In the genomic region with DNA sequence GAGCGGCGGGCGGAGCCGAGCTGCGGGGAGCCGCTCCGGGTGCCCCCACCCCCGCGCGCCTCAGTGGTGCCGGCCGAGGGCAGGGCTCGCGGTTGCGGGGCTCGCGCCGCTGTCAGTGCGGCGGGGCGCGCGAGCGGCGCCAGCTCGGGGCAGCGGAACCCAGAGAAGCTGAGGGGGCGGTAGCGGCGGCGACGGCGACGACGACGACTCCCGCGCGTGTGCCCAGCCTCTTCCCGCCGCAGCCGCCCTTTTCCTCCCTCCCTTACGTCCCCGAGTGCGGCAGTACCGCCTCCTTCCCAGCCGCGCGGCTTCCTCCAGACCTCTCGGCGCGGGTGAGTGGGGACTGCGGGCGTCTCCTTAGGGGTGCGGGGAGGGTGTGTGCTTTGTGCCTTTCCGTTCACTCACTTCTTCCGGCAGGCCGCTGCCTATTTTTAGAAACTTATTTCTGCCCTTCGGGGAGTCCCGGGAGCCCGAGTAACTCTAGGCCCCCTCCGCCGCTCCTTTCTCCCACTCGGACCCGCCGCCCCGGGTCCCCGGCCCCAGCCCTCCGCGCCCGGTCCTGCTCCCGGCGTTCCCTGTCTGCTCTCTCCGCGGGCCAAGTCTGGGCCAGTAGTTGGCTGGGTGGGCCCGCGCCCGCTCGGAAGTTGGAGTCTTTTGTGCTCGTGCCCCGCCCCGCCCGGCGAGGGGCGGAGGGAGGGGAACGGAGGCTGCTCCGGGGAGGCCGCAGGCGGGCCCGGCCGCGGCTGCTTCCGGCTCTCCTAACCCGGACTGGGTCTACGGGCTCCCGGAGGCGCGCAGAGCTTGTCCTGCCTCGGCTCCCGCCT, we compare ENCODE assay signal across 8 cellular contexts. TPM values are rescaled to one million over a fixed set of nuclear protein-coding genes. Genes with fewer than 3 reads are reported as not detected.
A peak's percentile ranks its signal among the peaks of the same experiment; 100 is the strongest.
DNase-seq lines count a peak whose midpoint lies in the region; TF ChIP-seq lines count a peak whose summit lies in the region.

A gene (plus strand): TSS at position 112 of the 824 bp plus-strand sequence. CDS start 78,164 bp downstream, outside the sequence.

- H3K9ac ChIP-seq in GM23248 = peak within 1 kb of the TSS; percentile 90

- H3K27me3 ChIP-seq in GM23248 (replicated peaks; ENCODE audit: insufficient read depth) (no peaks in the 10 kb centered on the region), neutrophil (no peaks in the 10 kb centered on the region)

- H3K9me2 ChIP-seq in GM23248 (ENCODE audit: insufficient read depth) = no peaks in the 10 kb centered on the region

- peak within 1 kb of the TSS; percentile 93 for H2AFZ ChIP-seq in GM23248

- H3K9me3 ChIP-seq in GM23248 (ENCODE audit: low read depth) = no peaks in the 10 kb centered on the region
- H3K9me3 ChIP-seq in neutrophil = no peaks in the 10 kb centered on the region

- H3K27ac ChIP-seq in GM23248 (peak within 1 kb of the TSS; percentile 92), neutrophil (peak within 1 kb of the TSS; percentile 99), substantia nigra (ENCODE audit: low read depth, low read length, poor library complexity, severe bottlenecking) (peak within 1 kb of the TSS; percentile 98)

- H3K4me1 ChIP-seq in GM23248 (ENCODE audit: insufficient read depth) (peaks cover 15% of the 10 kb centered on the region), neutrophil (ENCODE audit: control insufficient read depth in 1 of 2, insufficient read depth in 1 of 2, low read depth in 1 of 2, low read length in 1 of 2) (peaks cover 56% of the 10 kb centered on the region in 2 experiments)

- in situ Hi-C loops in GM23248 (cut with MboI) = no loop called here

- peaks cover 14% of the 10 kb centered on the region; the same call in 1 of the 2 replicates for H4K20me1 ChIP-seq in GM23248 (ENCODE audit: insufficient read depth)

- H3K4me3 ChIP-seq in GM23248 (peak within 1 kb of the TSS; percentile 94), neutrophil (ENCODE audit: low read depth in 1 of 2, low read length in 1 of 2) (peak within 1 kb of the TSS; percentile 82 to 94)

- DNase-seq in EH (ENCODE audit: low read depth) (peak; percentile 86), GM23248 (peak; percentile 88), Kasumi-1 (lab: John Stamatoyannopoulos, UW) (peak; percentile 67 to 69), SHP77 treated with DMSO at 0.1 percent for 48 hours (lab: John Stamatoyannopoulos, UW) (peak; percentile 9), activated gamma-delta T cell treated with Interleukin-2 at 50 U/mL for 16 hours (peak; percentile 78), foreskin melanocyte (peak; percentile 76), substantia nigra (lab: John Stamatoyannopoulos, UW) (peak in 46 of 49 donors; percentile 11 to 94 (median 64))

- 1% methylated on average over 78 to 89 of the region's 100 CpGs for WGBS in GM23248 (ENCODE audit: low coverage in 1 of 2, low lambda C conversion rate in 2 of 2, missing lambda C conversion rate in 2 of 2), 2 experiments

- H3K4me2 ChIP-seq in GM23248 (ENCODE audit: unreplicated experiment) = peak within 1 kb of the TSS; percentile 97

- TF ChIP-seq CTCF in neutrophil (IDR thresholded peaks at IDR 0.05) = no peak

- H3F3A ChIP-seq in GM23248 (ENCODE audit: insufficient read depth) = peaks cover 17% of the 10 kb centered on the region

- H3K79me2 ChIP-seq in GM23248 (ENCODE audit: insufficient read depth) = peaks cover 64% of the 10 kb centered on the region

- H3K36me3 ChIP-seq in GM23248 (ENCODE audit: low read depth) (no peaks in the 10 kb centered on the region), neutrophil (no peaks in the 10 kb centered on the region)

RNA-seq across cellular contexts. Expression of the gene that starts here (rescaled TPM):
- total RNA-seq in GM23248 (2014; rRNA removed; shearing (Covaris generic)) = 65.4 and 66.3 TPM in 2 replicates
- polyA plus RNA-seq in GM23248 (2016; fragmentation: Nextera tagmentation; extraction: Ambion mirVana) = 107 and 113 TPM in 2 replicates

Comparison
In these comparisons a context has a peak if more than half of its experiments do, and no peak if none do; other contexts are left out.
1. Peak in every context shown above with its lines: DNase-seq, H3K4me3 ChIP-seq and H3K27ac ChIP-seq.
2. DNase-seq: peak in every context shown above with its lines; median percentile 88 in GM23248; 86 in EH; 78 in activated gamma-delta T cell treated with Interleukin-2 at 50 U/mL for 16 hours; 76 in foreskin melanocyte; 68 in Kasumi-1; 64 in substantia nigra; 9 in SHP77 treated with DMSO at 0.1 percent for 48 hours.